Comparison of ENCODE assay signal across 11 cellular contexts in the genomic region with DNA sequence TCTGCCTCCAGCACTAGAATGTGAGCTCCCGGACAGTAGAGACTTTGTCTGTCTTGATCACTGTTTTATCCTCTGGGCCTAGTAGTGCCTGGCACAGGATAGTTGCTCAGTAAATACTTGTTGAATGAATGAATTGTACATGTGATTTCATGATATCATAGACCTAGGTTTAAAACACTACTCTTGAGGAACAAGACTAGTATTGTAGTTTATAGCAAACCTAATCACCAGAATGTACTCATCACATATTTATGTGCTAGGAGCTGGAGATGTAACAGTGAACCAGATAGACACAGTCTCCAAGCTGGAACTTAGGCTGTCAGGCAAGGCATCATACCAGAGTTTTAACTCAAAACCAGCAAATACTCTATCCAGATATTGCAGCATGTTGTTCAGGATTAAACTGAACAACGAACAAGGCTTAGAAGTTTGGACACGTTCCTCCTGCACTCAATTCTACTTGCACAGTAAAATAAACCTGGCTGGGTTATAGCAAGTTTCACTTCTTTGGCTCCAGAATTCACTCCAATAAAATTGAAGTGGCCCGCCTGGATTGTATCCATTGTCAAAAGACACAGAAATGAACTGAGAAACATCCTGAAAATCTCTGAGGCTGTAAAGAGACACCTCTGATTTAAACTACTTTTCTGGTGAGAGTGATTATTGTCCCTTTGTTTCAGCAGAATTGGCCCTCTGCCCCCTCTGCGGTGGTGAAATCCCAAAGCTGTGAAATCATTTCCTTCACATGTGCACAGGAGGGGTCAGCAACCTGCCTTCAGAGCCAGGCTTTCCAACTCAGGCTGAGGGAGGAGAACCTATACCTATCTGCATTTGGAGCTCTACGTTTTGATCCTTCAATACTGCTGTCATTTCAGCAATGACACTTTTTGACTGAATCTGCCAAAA. TPM values are rescaled to one million over a fixed set of nuclear protein-coding genes. Genes with fewer than 3 reads are reported as not detected.
A peak's percentile ranks its signal among the peaks of the same experiment; 100 is the strongest.
DNase-seq lines count a peak whose midpoint lies in the region; ATAC-seq and TF ChIP-seq lines count a peak whose summit lies in the region.
"Had no signal": no experiment of that assay in that cellular context is flagged by ENCODE, and none has a peak within 500 bp of the region (broad histone marks: within the 10 kb centered on the region; RNA-seq: fewer than 3 reads in every experiment).

No MANE protein-coding gene starts in this region.

- H3K4me3 ChIP-seq in coronary artery = no peak overlapping the region
- no peak overlapping the region for H3K4me3 ChIP-seq in lower leg skin (ENCODE audit: low read depth, poor library complexity, severe bottlenecking)
- H3K4me3 ChIP-seq in upper lobe of right lung = no peak overlapping the region
- no peak overlapping the region for H3K4me3 ChIP-seq in H7 (ENCODE audit: insufficient read depth, low read depth, low read length)
- H3K4me3 ChIP-seq: skin epidermis had no signal

- no peak for TF ChIP-seq CTCF in activated CD8-positive, alpha-beta T cell treated with anti-CD3 and anti-CD28 coated beads for 36 hours (IDR thresholded peaks at IDR 0.05)
- TF ChIP-seq CTCF in coronary artery (IDR thresholded peaks at IDR 0.05) (no peak), lower leg skin (IDR thresholded peaks at IDR 0.05) (no peak), upper lobe of right lung (IDR thresholded peaks at IDR 0.05) (no peak)

- H3K4me1 ChIP-seq in upper lobe of right lung = peaks cover 58% of the 10 kb centered on the region

- H3K27me3 ChIP-seq in upper lobe of right lung (no peaks in the 10 kb centered on the region), H7 (ENCODE audit: control insufficient read depth, insufficient read depth, low read length) (no peaks in the 10 kb centered on the region)

- no peak for TF ChIP-seq POLR2A in lower leg skin (IDR thresholded peaks at IDR 0.05)

- H3K36me3 ChIP-seq in upper lobe of right lung = no peaks in the 10 kb centered on the region
- no peaks in the 10 kb centered on the region for H3K36me3 ChIP-seq in H7 (replicated peaks; ENCODE audit: control insufficient read depth, insufficient read depth, low read length)

- H3K27ac ChIP-seq in coronary artery (peak overlapping the region; percentile 34 to 74), upper lobe of right lung (peak overlapping the region; percentile 82)
- H3K27ac ChIP-seq: KMS-11 had no signal

- DNase-seq in activated CD8-positive, alpha-beta T cell treated with anti-CD3 and anti-CD28 coated beads for 36 hours = no peak
- DNase-seq in activated CD8-positive, alpha-beta T cell treated with anti-CD3 and anti-CD28 coated beads, Interleukin-2, amount 10 ng/mL, durations not matched to agents 7 days and 5 days = no peak
- DNase-seq in coronary artery (ENCODE audit: low spot score) (no peak), lower leg skin (ENCODE audit: low spot score in 2 of 2) (peak; percentile 30 to 90), upper lobe of right lung (no peak), HuH-7.5 (ENCODE audit: low spot score) (no peak), NCI-H1092 treated with DMSO at 0.1 percent for 48 hours (lab: John Stamatoyannopoulos, UW) (no peak), H7 (no peak)
- DNase-seq: OCI-M1 had no signal

- POLR2A ChIA-PET in activated CD8-positive, alpha-beta T cell treated with anti-CD3 and anti-CD28 coated beads for 36 hours (lab: Charles Lee) = interaction anchor here (1.1 to 1.5 kb wide), 2 partner anchors 49 to 72 kb away, joined by 3 read pairs; no protein-coding TSS in a partner anchor
- POLR2A ChIA-PET in activated CD8-positive, alpha-beta T cell treated with anti-CD3 and anti-CD28 coated beads, Interleukin-2, amount 10 ng/mL, durations not matched to agents 7 days and 5 days (lab: Charles Lee) = no interaction called here

- H3K27me3 Mint-ChIP-seq in activated CD8-positive, alpha-beta T cell treated with anti-CD3 and anti-CD28 coated beads for 36 hours = no peaks in the 10 kb centered on the region
- H3K27me3 Mint-ChIP-seq in activated CD8-positive, alpha-beta T cell treated with anti-CD3 and anti-CD28 coated beads, Interleukin-2, amount 10 ng/mL, durations not matched to agents 7 days and 5 days (ENCODE audit: low read depth) = no peaks in the 10 kb centered on the region

- intact Hi-C loops in activated CD8-positive, alpha-beta T cell treated with anti-CD3 and anti-CD28 coated beads for 36 hours (cut with micrococcal nuclease) = no loop called here
- intact Hi-C loops in lower leg skin (cut with DNase I; ENCODE audit: low total_unique reads) = no loop called here
- intact Hi-C loops in upper lobe of right lung (cut with DNase I) = no loop called here

- H3K4me1 Mint-ChIP-seq in activated CD8-positive, alpha-beta T cell treated with anti-CD3 and anti-CD28 coated beads for 36 hours (ENCODE audit: low read depth) = peaks cover 91% of the 10 kb centered on the region
- H3K4me1 Mint-ChIP-seq in activated CD8-positive, alpha-beta T cell treated with anti-CD3 and anti-CD28 coated beads, Interleukin-2, amount 10 ng/mL, durations not matched to agents 7 days and 5 days (ENCODE audit: low read depth) = peaks cover 96% of the 10 kb centered on the region

- peak overlapping the region; percentile 47 for H3K27ac Mint-ChIP-seq in activated CD8-positive, alpha-beta T cell treated with anti-CD3 and anti-CD28 coated beads for 36 hours
- no peak overlapping the region for H3K27ac Mint-ChIP-seq in activated CD8-positive, alpha-beta T cell treated with anti-CD3 and anti-CD28 coated beads, Interleukin-2, amount 10 ng/mL, durations not matched to agents 7 days and 5 days

- CTCF ChIA-PET in activated CD8-positive, alpha-beta T cell treated with anti-CD3 and anti-CD28 coated beads for 36 hours (lab: Charles Lee) = interaction anchor here (1.0 to 6.0 kb wide), 2 partner anchors 9 to 21 kb away, joined by 4 to 35 read pairs; no protein-coding TSS in a partner anchor
- CTCF ChIA-PET in activated CD8-positive, alpha-beta T cell treated with anti-CD3 and anti-CD28 coated beads, Interleukin-2, amount 10 ng/mL, durations not matched to agents 7 days and 5 days (lab: Charles Lee) = interaction anchor here (0.8 to 10.7 kb wide), 3 partner anchors 9 to 22 kb away, joined by 3 to 163 read pairs (median 3); a partner anchor contains a TSS

- H3K4me3 Mint-ChIP-seq in activated CD8-positive, alpha-beta T cell treated with anti-CD3 and anti-CD28 coated beads for 36 hours = no peak overlapping the region
- H3K4me3 Mint-ChIP-seq in activated CD8-positive, alpha-beta T cell treated with anti-CD3 and anti-CD28 coated beads, Interleukin-2, amount 10 ng/mL, durations not matched to agents 7 days and 5 days = no peak overlapping the region

- H3K36me3 Mint-ChIP-seq in activated CD8-positive, alpha-beta T cell treated with anti-CD3 and anti-CD28 coated beads for 36 hours (ENCODE audit: low read depth) = peaks cover 3% of the 10 kb centered on the region
- peaks cover 52% of the 10 kb centered on the region for H3K36me3 Mint-ChIP-seq in activated CD8-positive, alpha-beta T cell treated with anti-CD3 and anti-CD28 coated beads, Interleukin-2, amount 10 ng/mL, durations not matched to agents 7 days and 5 days (ENCODE audit: low read depth)

- no peaks in the 10 kb centered on the region for H3K9me3 Mint-ChIP-seq in activated CD8-positive, alpha-beta T cell treated with anti-CD3 and anti-CD28 coated beads for 36 hours
- H3K9me3 Mint-ChIP-seq in activated CD8-positive, alpha-beta T cell treated with anti-CD3 and anti-CD28 coated beads, Interleukin-2, amount 10 ng/mL, durations not matched to agents 7 days and 5 days (ENCODE audit: insufficient read depth) = no peaks in the 10 kb centered on the region

- no peaks in the 10 kb centered on the region for H3K9me3 ChIP-seq in upper lobe of right lung

- 37 to 45% methylated on average over 6 of the region's 6 CpGs for WGBS in lower leg skin, 2 donors

- ATAC-seq in activated CD8-positive, alpha-beta T cell treated with anti-CD3 and anti-CD28 coated beads for 36 hours = no peak
- ATAC-seq in activated CD8-positive, alpha-beta T cell treated with anti-CD3 and anti-CD28 coated beads, Interleukin-2, amount 10 ng/mL, durations not matched to agents 7 days and 5 days = no peak
- peak; percentile 44 for ATAC-seq in upper lobe of right lung

RNA-seq across cellular contexts. Expression of a gene that starts 23.2 kb away (rescaled TPM):
- total RNA-seq in activated CD8-positive, alpha-beta T cell treated with anti-CD3 and anti-CD28 coated beads for 36 hours = 1 to 10 TPM; 3.9 to 5.0 TPM
- total RNA-seq in activated CD8-positive, alpha-beta T cell treated with anti-CD3 and anti-CD28 coated beads, Interleukin-2, amount 10 ng/mL, durations not matched to agents 7 days and 5 days = 10 to 100 TPM in 1 of 2 experiments, 1 to 10 TPM in 1; 9.9 to 10.3 TPM
- total RNA-seq in lower leg skin (1 to 10 TPM in 3 of 4 donors, under 1 TPM in 1; 0.30 to 1.8 (median 1.4) TPM), upper lobe of right lung (12.9 TPM)
- total RNA-seq in H7 (2014; rRNA removed; shearing (Covaris generic)) = 0.22 and 0.45 TPM in 2 replicates

RNA-seq across cellular contexts. Expression of a gene that starts 35.0 kb away (rescaled TPM):
- 100 to 1,000 TPM; 132 to 138 TPM for total RNA-seq in activated CD8-positive, alpha-beta T cell treated with anti-CD3 and anti-CD28 coated beads for 36 hours
- 10 to 100 TPM; 76.0 to 82.8 TPM for total RNA-seq in activated CD8-positive, alpha-beta T cell treated with anti-CD3 and anti-CD28 coated beads, Interleukin-2, amount 10 ng/mL, durations not matched to agents 7 days and 5 days
- total RNA-seq in lower leg skin (10 to 100 TPM; 25.8 to 33.9 (median 29.3) TPM), upper lobe of right lung (28.7 TPM)
- total RNA-seq in H7 (2014; rRNA removed; shearing (Covaris generic)) = 55.4 and 65.6 TPM in 2 replicates

Comparison
In these comparisons a context has a peak if more than half of its experiments do, and no peak if none do; other contexts are left out.
1. DNase-seq: peak in lower leg skin (2 of 2); none in activated CD8-positive, alpha-beta T cell treated with anti-CD3 and anti-CD28 coated beads for 36 hours (single experiment), activated CD8-positive, alpha-beta T cell treated with anti-CD3 and anti-CD28 coated beads, Interleukin-2, amount 10 ng/mL, durations not matched to agents 7 days and 5 days (single experiment), coronary artery (single experiment), upper lobe of right lung (single experiment), HuH-7.5 (single experiment), NCI-H1092 treated with DMSO at 0.1 percent for 48 hours (single experiment) and H7 (single experiment).